9 cellular contexts compared by ENCODE assay signal in genomic region chr5:83441752-83442151, GRCh38.
DNase-seq lines count a peak whose midpoint lies in the region; ATAC-seq lines count a peak whose summit lies in the region.
"Had no signal": no experiment of that assay in that cellular context is flagged by ENCODE, and none has a peak within 500 bp of the region (broad histone marks: within the 10 kb centered on the region; RNA-seq: fewer than 3 reads in every experiment).

No MANE protein-coding gene starts in this region.

- ATAC-seq in GM18907 (IDR thresholded peaks at IDR 0.05; ENCODE audit: unreplicated experiment) (peak; percentile 86), GM21786 (IDR thresholded peaks at IDR 0.05; ENCODE audit: unreplicated experiment) (peak; percentile 52), HG03469 (IDR thresholded peaks at IDR 0.05; ENCODE audit: unreplicated experiment) (peak; percentile 94)

- DNase-seq in germinal center (ENCODE audit: low spot score): peak; percentile 4
- DNase-seq in HCEC 1CT: no peak
- DNase-seq in NCI-H1105 (lab: John Stamatoyannopoulos, UW): no peak
- DNase-seq in epidermal melanocyte (ENCODE audit: insufficient read length, low spot score): no peak
- DNase-seq: CD4-positive, alpha-beta T cell; GDM1 had no signal
